ENCODE assay signal across 9 cellular contexts in genomic region chr12:25557830-25558436, GRCh38. TPM values are rescaled to one million over a fixed set of nuclear protein-coding genes. Genes with fewer than 3 reads are reported as not detected.
DNase-seq lines count a peak whose midpoint lies in the region; ATAC-seq and TF ChIP-seq lines count a peak whose summit lies in the region.
"Had no signal": no experiment of that assay in that cellular context is flagged by ENCODE, and none has a peak within 500 bp of the region (broad histone marks: within the 10 kb centered on the region; RNA-seq: fewer than 3 reads in every experiment).

No MANE protein-coding gene starts in this region.

- ATAC-seq in activated CD4-positive, alpha-beta T cell treated with anti-CD3 and anti-CD28 coated beads for 36 hours: no peak

- H3K9me3 Mint-ChIP-seq in activated CD4-positive, alpha-beta T cell treated with anti-CD3 and anti-CD28 coated beads for 36 hours (ENCODE audit: low read depth): peaks cover 6% of the 10 kb centered on the region
- no peaks in the 10 kb centered on the region for H3K9me3 Mint-ChIP-seq in activated T-helper 2 cell treated with anti-CD3 and anti-CD28 coated beads, Interferon-gamma antibody, Interleukin-2, Interleukin-4, amounts not matched to agents 10 μg/mL and 5 μg/mL and 100 μg/mL, durations not matched to agents 14 hours and 24 hours and 36 hours

- POLR2A ChIA-PET in activated CD4-positive, alpha-beta T cell treated with anti-CD3 and anti-CD28 coated beads for 36 hours (lab: Charles Lee): no interaction called here

- WGBS in liver: 45% methylated on average over 2 of the region's 2 CpGs

- no peak overlapping the region for H3K4me3 ChIP-seq in liver (ENCODE audit: low read depth in 1 of 3, low read length in 3 of 3)

- peaks cover 11% of the 10 kb centered on the region for H3K4me1 Mint-ChIP-seq in activated CD4-positive, alpha-beta T cell treated with anti-CD3 and anti-CD28 coated beads for 36 hours
- H3K4me1 Mint-ChIP-seq in activated T-helper 2 cell treated with anti-CD3 and anti-CD28 coated beads, Interferon-gamma antibody, Interleukin-2, Interleukin-4, amounts not matched to agents 10 μg/mL and 5 μg/mL and 100 μg/mL, durations not matched to agents 14 hours and 24 hours and 36 hours (ENCODE audit: low read depth): peaks cover 11% of the 10 kb centered on the region

- H3K27me3 Mint-ChIP-seq in activated CD4-positive, alpha-beta T cell treated with anti-CD3 and anti-CD28 coated beads for 36 hours: no peaks in the 10 kb centered on the region
- H3K27me3 Mint-ChIP-seq in activated T-helper 2 cell treated with anti-CD3 and anti-CD28 coated beads, Interferon-gamma antibody, Interleukin-2, Interleukin-4, amounts not matched to agents 10 μg/mL and 5 μg/mL and 100 μg/mL, durations not matched to agents 14 hours and 24 hours and 36 hours (ENCODE audit: low read depth): peaks cover 4% of the 10 kb centered on the region
- H3K27me3 Mint-ChIP-seq: activated naive CD8-positive, alpha-beta T cell had no signal

- H3K9ac ChIP-seq in liver (ENCODE audit: low read depth in 1 of 2, low read length in 2 of 2): no peak overlapping the region

- intact Hi-C loops in activated CD4-positive, alpha-beta T cell treated with anti-CD3 and anti-CD28 coated beads for 36 hours (cut with DNase I, micrococcal nuclease): loop anchor here (2.0 to 5.0 kb wide), 2 partner anchors 121 kb away; no protein-coding TSS in a partner anchor
- intact Hi-C loops in posterior cingulate gyrus (cut with DNase I): loop anchor here (10.0 kb wide), 1 partner anchor 123 kb away; no protein-coding TSS in a partner anchor
- intact Hi-C loops in activated T-helper 2 cell treated with anti-CD3 and anti-CD28 coated beads, Interferon-gamma antibody, Interleukin-2, Interleukin-4, amounts not matched to agents 10 μg/mL and 5 μg/mL and 100 μg/mL, durations not matched to agents 14 hours and 24 hours and 36 hours (cut with micrococcal nuclease): loop anchor here (5.0 kb wide), 1 partner anchor 121 kb away; no protein-coding TSS in a partner anchor

- CTCF ChIA-PET in activated CD4-positive, alpha-beta T cell treated with anti-CD3 and anti-CD28 coated beads for 36 hours (lab: Charles Lee): no interaction called here

- H3K27me3 ChIP-seq in liver (ENCODE audit: control insufficient read depth in 4 of 4, insufficient read depth in 4 of 4, low read length in 3 of 4): no peaks in the 10 kb centered on the region

- peak; percentile 64 for TF ChIP-seq CTCF in liver (IDR thresholded peaks at IDR 0.05; ENCODE audit: low read depth, low read length, missing input control)

- DNase-seq in activated CD4-positive, alpha-beta T cell treated with anti-CD3 and anti-CD28 coated beads for 36 hours: peak; percentile 41
- no peak for DNase-seq in activated CD4-positive, alpha-beta T cell treated with anti-CD3 and anti-CD28 coated beads for 4 hours
- DNase-seq in MV-4-11 (lab: John Stamatoyannopoulos, UW): peak; percentile 38
- peak; percentile 25 for DNase-seq in astrocyte of the hippocampus (ENCODE audit: low read depth, low spot score)
- DNase-seq in NCI-H1092 treated with DMSO at 0.1 percent for 48 hours (lab: John Stamatoyannopoulos, UW): no peak
- DNase-seq in posterior cingulate gyrus: no peak
- DNase-seq in activated T-helper 2 cell treated with anti-CD3 and anti-CD28 coated beads, Interferon-gamma antibody, Interleukin-2, Interleukin-4, amounts not matched to agents 10 μg/mL and 5 μg/mL and 100 μg/mL, durations not matched to agents 14 hours and 24 hours and 36 hours (ENCODE audit: low spot score): no peak

- H3K9me3 ChIP-seq in liver (ENCODE audit: control insufficient read depth in 4 of 4, low read length in 3 of 4): no peaks in the 10 kb centered on the region

- H3K27ac ChIP-seq in liver (ENCODE audit: low read depth in 1 of 2, low read length in 2 of 2): no peak overlapping the region

- H3K4me3 Mint-ChIP-seq in activated CD4-positive, alpha-beta T cell treated with anti-CD3 and anti-CD28 coated beads for 36 hours: no peak overlapping the region
- no peak overlapping the region for H3K4me3 Mint-ChIP-seq in activated T-helper 2 cell treated with anti-CD3 and anti-CD28 coated beads, Interferon-gamma antibody, Interleukin-2, Interleukin-4, amounts not matched to agents 10 μg/mL and 5 μg/mL and 100 μg/mL, durations not matched to agents 14 hours and 24 hours and 36 hours (ENCODE audit: low read depth)
- H3K4me3 Mint-ChIP-seq: activated naive CD8-positive, alpha-beta T cell had no signal

- TF ChIP-seq RAD21 in liver (IDR thresholded peaks at IDR 0.05): peak; percentile 88

- no peaks in the 10 kb centered on the region for H3K36me3 ChIP-seq in liver (ENCODE audit: control insufficient read depth in 4 of 4, insufficient read depth in 3 of 4, low read depth in 1 of 4, low read length in 3 of 4)

- peaks cover 3% of the 10 kb centered on the region for H3K36me3 Mint-ChIP-seq in activated CD4-positive, alpha-beta T cell treated with anti-CD3 and anti-CD28 coated beads for 36 hours (ENCODE audit: low read depth)
- no peaks in the 10 kb centered on the region for H3K36me3 Mint-ChIP-seq in activated T-helper 2 cell treated with anti-CD3 and anti-CD28 coated beads, Interferon-gamma antibody, Interleukin-2, Interleukin-4, amounts not matched to agents 10 μg/mL and 5 μg/mL and 100 μg/mL, durations not matched to agents 14 hours and 24 hours and 36 hours (ENCODE audit: low read depth)

- H3K4me1 ChIP-seq in liver (ENCODE audit: control insufficient read depth in 4 of 4, insufficient read depth in 4 of 4, low read length in 3 of 4): peaks cover 0 to 3% (median 0%) of the 10 kb centered on the region in 4 donors

- no peak overlapping the region for H3K27ac Mint-ChIP-seq in activated CD4-positive, alpha-beta T cell treated with anti-CD3 and anti-CD28 coated beads for 36 hours
- H3K27ac Mint-ChIP-seq in activated T-helper 2 cell treated with anti-CD3 and anti-CD28 coated beads, Interferon-gamma antibody, Interleukin-2, Interleukin-4, amounts not matched to agents 10 μg/mL and 5 μg/mL and 100 μg/mL, durations not matched to agents 14 hours and 24 hours and 36 hours: no peak overlapping the region

TF ChIP-seq in liver, 16 proteins besides CTCF, POLR2A, EP300 and RAD21:
- TF ChIP-seq FOXA1 (IDR thresholded peaks at IDR 0.05): no peak
- peak in 1 of 2 donors; percentile 27 for TF ChIP-seq HNF4A (conservative IDR thresholded peaks at IDR 0.05)
TF ChIP-seq in liver: peak in this region for 1.

RNA-seq across cellular contexts. Expression of gene LMNTD1, which starts 4.8 kb away (rescaled TPM):
- total RNA-seq in activated CD4-positive, alpha-beta T cell treated with anti-CD3 and anti-CD28 coated beads for 36 hours: not detected
- not detected for total RNA-seq in liver
- polyA plus RNA-seq in liver: not detected
- total RNA-seq in activated T-helper 2 cell treated with anti-CD3 and anti-CD28 coated beads, Interferon-gamma antibody, Interleukin-2, Interleukin-4, amounts not matched to agents 10 μg/mL and 5 μg/mL and 100 μg/mL, durations not matched to agents 14 hours and 24 hours and 36 hours: not detected in 2 replicates

Comparison
In these comparisons a context has a peak if more than half of its experiments do, and no peak if none do; other contexts are left out.
1. DNase-seq: peak in activated CD4-positive, alpha-beta T cell treated with anti-CD3 and anti-CD28 coated beads for 36 hours (single experiment), MV-4-11 (single experiment) and astrocyte of the hippocampus (single experiment); none in activated CD4-positive, alpha-beta T cell treated with anti-CD3 and anti-CD28 coated beads for 4 hours (0 of 2), NCI-H1092 treated with DMSO at 0.1 percent for 48 hours (single experiment), posterior cingulate gyrus (0 of 10) and activated T-helper 2 cell treated with anti-CD3 and anti-CD28 coated beads, Interferon-gamma antibody, Interleukin-2, Interleukin-4, amounts not matched to agents 10 μg/mL and 5 μg/mL and 100 μg/mL, durations not matched to agents 14 hours and 24 hours and 36 hours (single experiment).